Comparison of ENCODE assay signal across 18 cellular contexts in genomic region chr2:164954186-164954585, GRCh38. TPM values are rescaled to one million over a fixed set of nuclear protein-coding genes. Genes with fewer than 3 reads are reported as not detected.
A peak's percentile ranks its signal among the peaks of the same experiment; 100 is the strongest.
DNase-seq lines count a peak whose midpoint lies in the region; ATAC-seq and TF ChIP-seq lines count a peak whose summit lies in the region.
"Had no signal": no experiment of that assay in that cellular context is flagged by ENCODE, and none has a peak within 500 bp of the region (broad histone marks: within the 10 kb centered on the region; RNA-seq: fewer than 3 reads in every experiment).

No MANE protein-coding gene starts in this region.

- no peak overlapping the region for H3K27ac Mint-ChIP-seq in activated naive CD8-positive, alpha-beta T cell treated with anti-CD3 and anti-CD28 coated beads, Interleukin-2, amount 50 U/mL, for 24 hours
- no peak overlapping the region for H3K27ac Mint-ChIP-seq in activated naive CD8-positive, alpha-beta T cell treated with anti-CD3 and anti-CD28 coated beads for 36 hours
- H3K27ac Mint-ChIP-seq in HFFc6, result no peak overlapping the region
- H3K27ac Mint-ChIP-seq in stimulated activated effector memory CD8-positive, alpha-beta T cell treated with anti-CD3 and anti-CD28 coated beads, Interleukin-12 subunit alpha, Interleukin-12 subunit beta, amount 100 ng/mL, for 72 hours, result no peak overlapping the region
- H3K27ac Mint-ChIP-seq: CD8-positive, alpha-beta T cell; H9 had no signal

- DNase-seq in activated naive CD8-positive, alpha-beta T cell treated with anti-CD3 and anti-CD28 coated beads, Interleukin-2, amount 50 U/mL, for 24 hours, result no peak
- DNase-seq in activated naive CD8-positive, alpha-beta T cell treated with anti-CD3 and anti-CD28 coated beads for 36 hours, result no peak
- DNase-seq in HFFc6 (no peak), fibroblast of mammary gland (ENCODE audit: low read depth) (peak; percentile 20), posterior cingulate gyrus (no peak)
- no peak for DNase-seq in stimulated activated naive CD4-positive, alpha-beta T cell (lab: John Stamatoyannopoulos, UW)
- no peak for DNase-seq in stimulated activated effector memory CD8-positive, alpha-beta T cell treated with anti-CD3 and anti-CD28 coated beads, Interleukin-12 subunit alpha, Interleukin-12 subunit beta, amount 100 ng/mL, for 72 hours (ENCODE audit: low spot score in 2 of 2)
- DNase-seq: ACHN; CD8-positive, alpha-beta T cell; H9; IMR-90; Kasumi-1; NCI-H1930; NCI-H226; NCI-H526; NK-92 treated with Interleukin-12 subunit alpha and Interleukin-12 subunit beta, amount 100 ng/mL, for 24 hours; PC-3 had no signal

- H3K4me1 Mint-ChIP-seq in activated naive CD8-positive, alpha-beta T cell treated with anti-CD3 and anti-CD28 coated beads, Interleukin-2, amount 50 U/mL, for 24 hours, result peaks cover 5% of the 10 kb centered on the region
- H3K4me1 Mint-ChIP-seq in activated naive CD8-positive, alpha-beta T cell treated with anti-CD3 and anti-CD28 coated beads for 36 hours, result peaks cover 5% of the 10 kb centered on the region
- H3K4me1 Mint-ChIP-seq in HFFc6 (ENCODE audit: low read depth), result peaks cover 19% of the 10 kb centered on the region
- no peaks in the 10 kb centered on the region for H3K4me1 Mint-ChIP-seq in stimulated activated effector memory CD8-positive, alpha-beta T cell treated with anti-CD3 and anti-CD28 coated beads, Interleukin-12 subunit alpha, Interleukin-12 subunit beta, amount 100 ng/mL, for 72 hours

- no peaks in the 10 kb centered on the region for H3K36me3 Mint-ChIP-seq in activated naive CD8-positive, alpha-beta T cell treated with anti-CD3 and anti-CD28 coated beads, Interleukin-2, amount 50 U/mL, for 24 hours (ENCODE audit: low read depth)
- H3K36me3 Mint-ChIP-seq in activated naive CD8-positive, alpha-beta T cell treated with anti-CD3 and anti-CD28 coated beads for 36 hours, result no peaks in the 10 kb centered on the region
- no peaks in the 10 kb centered on the region for H3K36me3 Mint-ChIP-seq in HFFc6 (ENCODE audit: low read depth)
- no peaks in the 10 kb centered on the region for H3K36me3 Mint-ChIP-seq in stimulated activated effector memory CD8-positive, alpha-beta T cell treated with anti-CD3 and anti-CD28 coated beads, Interleukin-12 subunit alpha, Interleukin-12 subunit beta, amount 100 ng/mL, for 72 hours
- H3K36me3 Mint-ChIP-seq: CD8-positive, alpha-beta T cell had no signal

- intact Hi-C loops in posterior cingulate gyrus (cut with DNase I), result no loop called here

- TF ChIP-seq CTCF in HFFc6 (IDR thresholded peaks at IDR 0.05) (no peak), fibroblast of mammary gland (conservative IDR thresholded peaks at IDR 0.05; ENCODE audit: control insufficient read depth, insufficient read depth, low read depth, low read length) (no peak)

- H3K9me3 Mint-ChIP-seq in activated naive CD8-positive, alpha-beta T cell treated with anti-CD3 and anti-CD28 coated beads, Interleukin-2, amount 50 U/mL, for 24 hours, result no peaks in the 10 kb centered on the region
- H3K9me3 Mint-ChIP-seq in activated naive CD8-positive, alpha-beta T cell treated with anti-CD3 and anti-CD28 coated beads for 36 hours, result no peaks in the 10 kb centered on the region
- no peaks in the 10 kb centered on the region for H3K9me3 Mint-ChIP-seq in HFFc6
- no peaks in the 10 kb centered on the region for H3K9me3 Mint-ChIP-seq in stimulated activated effector memory CD8-positive, alpha-beta T cell treated with anti-CD3 and anti-CD28 coated beads, Interleukin-12 subunit alpha, Interleukin-12 subunit beta, amount 100 ng/mL, for 72 hours
- H3K9me3 Mint-ChIP-seq: CD8-positive, alpha-beta T cell; H9 had no signal

- H3K4me3 Mint-ChIP-seq in activated naive CD8-positive, alpha-beta T cell treated with anti-CD3 and anti-CD28 coated beads, Interleukin-2, amount 50 U/mL, for 24 hours, result no peak overlapping the region
- no peak overlapping the region for H3K4me3 Mint-ChIP-seq in activated naive CD8-positive, alpha-beta T cell treated with anti-CD3 and anti-CD28 coated beads for 36 hours
- H3K4me3 Mint-ChIP-seq in HFFc6, result peak overlapping the region; percentile 84
- H3K4me3 Mint-ChIP-seq in stimulated activated effector memory CD8-positive, alpha-beta T cell treated with anti-CD3 and anti-CD28 coated beads, Interleukin-12 subunit alpha, Interleukin-12 subunit beta, amount 100 ng/mL, for 72 hours, result no peak overlapping the region
- H3K4me3 Mint-ChIP-seq: CD8-positive, alpha-beta T cell; H9 had no signal

- H3K4me3 ChIP-seq in fibroblast of mammary gland (ENCODE audit: control insufficient read depth, low read depth, low read length), result no peak overlapping the region

- peak; percentile 87 for ATAC-seq in activated naive CD8-positive, alpha-beta T cell treated with anti-CD3 and anti-CD28 coated beads, Interleukin-2, amount 50 U/mL, for 24 hours
- ATAC-seq in stimulated activated effector memory CD8-positive, alpha-beta T cell treated with anti-CD3 and anti-CD28 coated beads, Interleukin-12 subunit alpha, Interleukin-12 subunit beta, amount 100 ng/mL, for 72 hours, result no peak
- ATAC-seq: CD8-positive, alpha-beta T cell had no signal

- peaks cover 24% of the 10 kb centered on the region for H3K27me3 Mint-ChIP-seq in activated naive CD8-positive, alpha-beta T cell treated with anti-CD3 and anti-CD28 coated beads, Interleukin-2, amount 50 U/mL, for 24 hours
- peaks cover 26% of the 10 kb centered on the region for H3K27me3 Mint-ChIP-seq in activated naive CD8-positive, alpha-beta T cell treated with anti-CD3 and anti-CD28 coated beads for 36 hours
- peaks cover 2% of the 10 kb centered on the region; the same call in 1 of the 2 replicates for H3K27me3 Mint-ChIP-seq in HFFc6 (ENCODE audit: insufficient read depth)

RNA-seq across cellular contexts. Expression of gene SLC38A11, which starts 1.1 kb away (rescaled TPM):
- not detected for total RNA-seq in activated naive CD8-positive, alpha-beta T cell treated with anti-CD3 and anti-CD28 coated beads for 36 hours
- 1 to 10 TPM; 2.1 to 3.0 (median 2.5) TPM for total RNA-seq in HFFc6 (2021; fragmentation: NEBNext Ultra II Directional; extraction: Animal tissue kit (Norgen Biotek cat#: 25700))
- total RNA-seq: CD8-positive, alpha-beta T cell; H9; SK-MEL-5 had no signal
